8 cellular contexts compared by ENCODE assay signal in the genomic region with DNA sequence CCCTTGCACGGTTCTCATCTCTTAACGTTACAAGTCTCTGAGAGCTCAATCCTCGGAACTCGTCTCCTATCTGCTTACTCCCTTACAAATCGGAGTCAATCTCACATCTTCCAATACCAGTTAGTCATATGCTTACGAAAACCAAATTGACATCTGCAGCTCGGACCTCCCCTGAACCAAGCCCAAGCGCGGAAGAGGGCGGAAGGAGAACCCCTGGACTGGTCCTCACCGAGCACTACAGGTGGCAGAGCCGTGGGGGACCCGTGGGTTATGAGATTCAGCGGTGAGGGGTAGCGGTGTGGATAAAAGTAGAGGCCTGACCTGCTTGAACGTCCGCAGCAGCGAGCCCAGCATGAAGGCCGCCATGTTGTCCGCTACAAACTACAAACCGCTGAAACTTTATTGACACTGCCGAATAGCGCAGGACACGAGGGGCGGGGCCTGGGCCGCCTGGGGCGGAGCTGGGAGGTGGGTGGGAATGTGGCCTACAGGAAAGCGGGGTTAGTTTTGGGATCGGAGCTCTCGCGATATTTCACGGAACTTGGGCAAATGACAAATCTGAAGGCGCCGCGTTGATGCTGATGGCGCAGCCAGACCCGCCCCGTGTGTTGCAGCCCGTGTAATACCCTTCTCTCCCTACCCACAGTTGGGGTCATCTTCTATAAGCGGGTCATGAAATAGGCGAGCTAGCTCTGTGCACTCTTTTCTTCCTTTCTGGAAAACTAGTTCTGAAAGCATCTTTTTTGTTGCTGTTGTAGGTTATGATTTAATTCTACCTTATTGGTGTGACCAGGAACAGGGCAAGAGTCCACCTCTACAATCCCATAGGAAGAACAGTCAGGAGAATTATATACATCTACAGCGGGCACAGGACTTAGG. TPM values are rescaled to one million over a fixed set of nuclear protein-coding genes. Genes with fewer than 3 reads are reported as not detected.
DNase-seq lines count a peak whose midpoint lies in the region; ATAC-seq, FAIRE-seq and TF ChIP-seq lines count a peak whose summit lies in the region.

A gene (minus strand): TSS at position 383 of the 879 bp plus-strand sequence. CDS start 17 bp downstream, at position 366.

- ATAC-seq in GM18873 (IDR thresholded peaks at IDR 0.05; ENCODE audit: low FRiP score, unreplicated experiment) (peak; percentile 77), HG03139 (IDR thresholded peaks at IDR 0.05; ENCODE audit: unreplicated experiment) (peak; percentile 94)

- TSS peak; percentile 65 for BruUV-seq in mammary epithelial cell (replicated peaks; lab: Mats Ljungman, UMichigan)

- H3K4me3 ChIP-seq in AG04449 (ENCODE audit: low read depth, low read length) (peak within 1 kb of the TSS; percentile 94), WERI-Rb-1 (ENCODE audit: low read depth, low read length) (peak within 1 kb of the TSS; percentile 93), mammary epithelial cell (replicated peaks in 1 of 3; ENCODE audit: insufficient read depth in 1 of 3, low read depth in 2 of 3, low read length in 3 of 3) (peak within 1 kb of the TSS; percentile 73 to 93 (median 88)), small intestine (ENCODE audit: low read depth in 1 of 2, low read length in 2 of 2) (peak within 1 kb of the TSS; percentile 73 to 92)

- FAIRE-seq in small intestine (lab: Jason Lieb, UNC), result no peak

- H3K27me3 ChIP-seq in WERI-Rb-1 (ENCODE audit: insufficient read depth, low read depth, severe bottlenecking) (no peaks in the 10 kb centered on the region), mammary epithelial cell (ENCODE audit: insufficient read depth, low read length) (no peaks in the 10 kb centered on the region), small intestine (ENCODE audit: control insufficient read depth in 2 of 2, insufficient read depth in 2 of 2, low read length in 2 of 2) (no peaks in the 10 kb centered on the region)

- H4K20me1 ChIP-seq in mammary epithelial cell (ENCODE audit: insufficient read depth, low read length), result no peaks in the 10 kb centered on the region

- peak within 1 kb of the TSS; percentile 93 for H2AFZ ChIP-seq in mammary epithelial cell (ENCODE audit: low read depth, low read length)

- peak within 1 kb of the TSS; percentile 77 for H3K27ac ChIP-seq in WERI-Rb-1
- H3K27ac ChIP-seq in mammary epithelial cell (ENCODE audit: insufficient read depth, low read depth, low read length), result peak within 1 kb of the TSS; percentile 72
- H3K27ac ChIP-seq in small intestine (ENCODE audit: low read depth in 1 of 2, low read length in 1 of 2), result peak within 1 kb of the TSS; percentile 71 to 95

- DNase-seq in AG04449 (ENCODE audit: low read depth, low spot score), result peak; percentile 87
- DNase-seq in NCI-H2227 (lab: John Stamatoyannopoulos, UW; ENCODE audit: unreplicated experiment), result peak; percentile 99
- DNase-seq in WERI-Rb-1, result peak; percentile 99
- peak; percentile 96 for DNase-seq in mammary epithelial cell
- DNase-seq in iPS-NIHi11 (ENCODE audit: low spot score), result peak; percentile 99
- DNase-seq in small intestine, result peak; percentile 97

- POLR2A ChIA-PET in AG04449 (lab: Yijun Ruan, JAX), result interaction anchor here (0.6 to 1.4 kb wide), 4 partner anchors 18 to 1502 kb away, joined by 3 to 35 read pairs (median 3); a partner anchor contains a TSS

- H3K36me3 ChIP-seq in WERI-Rb-1 (peaks cover 13% of the 10 kb centered on the region), mammary epithelial cell (ENCODE audit: insufficient read depth, low read length) (no peaks in the 10 kb centered on the region), small intestine (ENCODE audit: control insufficient read depth in 2 of 2, insufficient read depth in 2 of 2, low read length in 2 of 2) (no peaks in the 10 kb centered on the region)

- peak within 1 kb of the TSS; percentile 86 for H3K4me2 ChIP-seq in mammary epithelial cell (ENCODE audit: insufficient read depth, low read depth, low read length)

- intact Hi-C loops in mammary epithelial cell (cut with micrococcal nuclease), result loop anchor here (2.0 kb wide), 1 partner anchor 24 kb away; a partner anchor contains a TSS

- TF ChIP-seq CTCF in AG04449 (IDR thresholded peaks at IDR 0.05; ENCODE audit: insufficient read depth, low read length, missing control alignments), result no peak
- TF ChIP-seq CTCF in WERI-Rb-1 (IDR thresholded peaks at IDR 0.05; ENCODE audit: low read depth, low read length), result no peak
- no peak for TF ChIP-seq CTCF in mammary epithelial cell (conservative IDR thresholded peaks at IDR 0.05 in 1 of 2, IDR thresholded peaks at IDR 0.05 in 1 of 2; ENCODE audit: extremely low read depth in 1 of 2, insufficient read depth in 1 of 2, low read depth in 1 of 2, low read length in 2 of 2)

- no peaks in the 10 kb centered on the region for H3K9me3 ChIP-seq in WERI-Rb-1 (ENCODE audit: severe bottlenecking)
- H3K9me3 ChIP-seq in mammary epithelial cell (replicated peaks; ENCODE audit: insufficient read depth, low read length), result no peaks in the 10 kb centered on the region
- no peaks in the 10 kb centered on the region for H3K9me3 ChIP-seq in small intestine (ENCODE audit: control insufficient read depth, low read depth)

- CTCF ChIA-PET in AG04449 (lab: Yijun Ruan, JAX) (interaction anchor here (1.0 to 2.1 kb wide), 5 partner anchors 24 to 296 kb away, joined by 3 to 7 read pairs (median 5); no protein-coding TSS in a partner anchor), mammary epithelial cell (lab: Charles Lee; ENCODE audit: low non-redundant PET) (interaction anchor here (0.6 to 1.0 kb wide), 2 partner anchors 102 to 295 kb away, joined by 3 to 7 read pairs; no protein-coding TSS in a partner anchor)

- H3K4me1 ChIP-seq in mammary epithelial cell (ENCODE audit: insufficient read depth, low read length), result no peaks in the 10 kb centered on the region
- H3K4me1 ChIP-seq in small intestine (ENCODE audit: control insufficient read depth in 2 of 2, insufficient read depth in 1 of 2, low read depth in 1 of 2, low read length in 1 of 2), result no peaks in the 10 kb centered on the region

- in situ Hi-C loops in mammary epithelial cell (cut with MboI; ENCODE audit: low sequenced_read_pairs in 2 of 2), result no loop called here

- H3K9ac ChIP-seq in mammary epithelial cell (ENCODE audit: insufficient read depth, low read length), result peak within 1 kb of the TSS; percentile 96

- H3K79me2 ChIP-seq in mammary epithelial cell (ENCODE audit: insufficient read depth, low read length), result peaks cover 34% of the 10 kb centered on the region

- dilution Hi-C loops in mammary epithelial cell (cut with HindIII; ENCODE audit: low sequenced_read_pairs), result no loop called here

- 8% methylated on average over 23 of the region's 42 CpGs for WGBS in mammary epithelial cell (ENCODE audit: low coverage, missing lambda C conversion rate)
- WGBS in small intestine, 3 donors, result 2 to 4% (median 3%) methylated on average over 42 of the region's 42 CpGs

RNA-seq across cellular contexts. Expression of the gene that starts here (rescaled TPM):
- total RNA-seq in mammary epithelial cell, result 10 to 100 TPM; 13.3 to 23.4 TPM
- polyA plus RNA-seq in mammary epithelial cell (14.9 TPM), small intestine (10 to 100 TPM; 18.1 to 34.7 (median 19.9) TPM)
- polyA minus RNA-seq in mammary epithelial cell, result 30.9 TPM

Comparison
In these comparisons a context has a peak if more than half of its experiments do, and no peak if none do; other contexts are left out.
1. Peak in every context shown above with its lines: DNase-seq, ATAC-seq, H3K4me3 ChIP-seq and H3K27ac ChIP-seq.